ENCODE assay signal across 24 cellular contexts in the genomic region with DNA sequence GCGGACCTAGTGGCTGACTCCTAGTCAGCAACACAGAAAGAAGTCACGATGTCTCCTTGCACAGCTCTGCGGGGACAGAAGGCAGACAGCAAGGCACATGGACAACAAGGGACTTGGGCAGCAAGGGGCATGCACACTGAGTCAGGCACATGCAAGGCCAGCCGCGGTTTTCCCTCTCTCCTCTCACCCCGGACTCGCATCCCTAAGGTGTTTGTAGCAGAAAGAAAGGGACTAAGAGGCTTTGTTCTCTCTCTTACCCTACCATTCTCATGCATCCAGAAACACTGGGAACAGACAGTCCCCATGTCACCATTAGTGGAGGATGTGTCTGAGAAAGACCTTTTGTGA.
DNase-seq lines count a peak whose midpoint lies in the region; ATAC-seq and TF ChIP-seq lines count a peak whose summit lies in the region.
"Had no signal": no experiment of that assay in that cellular context is flagged by ENCODE, and none has a peak within 500 bp of the region (broad histone marks: within the 10 kb centered on the region; RNA-seq: fewer than 3 reads in every experiment).

No MANE protein-coding gene starts in this region.

- H3K27me3 Mint-ChIP-seq in GM23338 (ENCODE audit: insufficient read depth, low read depth, poor library complexity) (peaks cover 2% of the 10 kb centered on the region), WTC11 (ENCODE audit: low read depth) (peaks cover 4% of the 10 kb centered on the region), nephron progenitor cell (ENCODE audit: low read depth, poor library complexity) (no peaks in the 10 kb centered on the region)

- POLR2A ChIA-PET in WTC11 (lab: Charles Lee), result no interaction called here

- TF ChIP-seq EP300 in upper lobe of left lung (IDR thresholded peaks at IDR 0.05), result no peak

- CTCF ChIA-PET in WTC11 (lab: Charles Lee), result no interaction called here

- H3F3A ChIP-seq in GM23338 (replicated peaks; ENCODE audit: low read depth), result no peaks in the 10 kb centered on the region

- H3K4me1 Mint-ChIP-seq in GM23338 (no peaks in the 10 kb centered on the region; the same call in 2 of the 3 replicates), WTC11 (peaks cover 3% of the 10 kb centered on the region), nephron progenitor cell (no peaks in the 10 kb centered on the region)
- H3K4me1 Mint-ChIP-seq: CD14-positive monocyte had no signal

- H3K4me2 ChIP-seq in GM23338, result no peak overlapping the region
- H3K4me2 ChIP-seq: KMS-11, PC-9 had no signal

- intact Hi-C loops in testis (cut with DNase I; ENCODE audit: low total_unique reads), result no loop called here

- no peaks in the 10 kb centered on the region for H3K79me2 ChIP-seq in GM23338 (replicated peaks; ENCODE audit: insufficient read depth)

- no peak overlapping the region for H3K4me3 ChIP-seq in GM23338
- peak overlapping the region; percentile 46 to 51 for H3K4me3 ChIP-seq in testis
- no peak overlapping the region for H3K4me3 ChIP-seq in upper lobe of left lung
- H3K4me3 ChIP-seq: PC-9, SJCRH30 had no signal

- WGBS in testis, 2 donors, result 58 to 67% methylated on average over 7 of the region's 7 CpGs
- 90 to 97% methylated on average over 7 of the region's 7 CpGs for WGBS in upper lobe of left lung, 2 donors

- TF ChIP-seq POLR2A in testis (IDR thresholded peaks at IDR 0.05) (no peak), upper lobe of left lung (IDR thresholded peaks at IDR 0.05) (no peak)

- DNase-seq in GM23338 (ENCODE audit: low spot score) (peak; percentile 23), WTC11 (ENCODE audit: low spot score) (no peak), nephron progenitor cell (no peak), testis (peak; percentile 33), upper lobe of left lung (no peak)
- DNase-seq: BE2C; DMS153; DND-41; GOT3; IMR-90; MM.1S; NCI-H2029; NCI-H446; NCI-H526; NCI-H82; NK-92 treated with Interleukin-12 subunit alpha and Interleukin-12 subunit beta, amount 100 ng/mL, for 24 hours; PC-9; SJCRH30 had no signal

- no peak overlapping the region for H3K27ac Mint-ChIP-seq in GM23338
- no peak overlapping the region for H3K27ac Mint-ChIP-seq in WTC11
- H3K27ac Mint-ChIP-seq in nephron progenitor cell, result peak overlapping the region; percentile 72
- H3K27ac Mint-ChIP-seq: CD14-positive monocyte had no signal

- peak; percentile 77 for ATAC-seq in GM23338
- ATAC-seq in WTC11, result peak; percentile 80
- ATAC-seq in GM21619 (IDR thresholded peaks at IDR 0.05; ENCODE audit: unreplicated experiment), result no peak
- ATAC-seq in HG02938 (IDR thresholded peaks at IDR 0.05; ENCODE audit: unreplicated experiment), result no peak
- no peak for ATAC-seq in upper lobe of left lung (ENCODE audit: low FRiP score in 2 of 2)
- ATAC-seq: Right ventricle myocardium inferior, SK-N-SH treated with all-trans-retinoic acid at 6 μM for 48 hours had no signal

- H3K4me1 ChIP-seq in GM23338 (ENCODE audit: insufficient read depth), result no peaks in the 10 kb centered on the region
- H3K4me1 ChIP-seq in testis, result no peaks in the 10 kb centered on the region
- H3K4me1 ChIP-seq in upper lobe of left lung, result no peaks in the 10 kb centered on the region
- H3K4me1 ChIP-seq: BE2C, SJCRH30 had no signal

- H3K4me3 Mint-ChIP-seq in GM23338 (no peak overlapping the region), WTC11 (no peak overlapping the region), nephron progenitor cell (no peak overlapping the region)
- H3K4me3 Mint-ChIP-seq: CD14-positive monocyte had no signal

- peak overlapping the region; percentile 72 for H2AFZ ChIP-seq in GM23338
- H2AFZ ChIP-seq: PC-9 had no signal

- TF ChIP-seq CTCF in GM23338 (conservative IDR thresholded peaks at IDR 0.05; ENCODE audit: low read depth in 2 of 2) (no peak), WTC11 (IDR thresholded peaks at IDR 0.05) (no peak), nephron progenitor cell (IDR thresholded peaks at IDR 0.05) (no peak), testis (IDR thresholded peaks at IDR 0.05) (no peak), upper lobe of left lung (IDR thresholded peaks at IDR 0.05) (no peak)

- H3K27me3 ChIP-seq in GM23338 (ENCODE audit: insufficient read depth) (no peaks in the 10 kb centered on the region), testis (no peaks in the 10 kb centered on the region), upper lobe of left lung (no peaks in the 10 kb centered on the region)
- H3K27me3 ChIP-seq: BE2C, SJCRH30 had no signal

- no peak overlapping the region for H3K27ac ChIP-seq in GM23338 (ENCODE audit: low read depth)
- H3K27ac ChIP-seq in testis, result no peak overlapping the region
- no peak overlapping the region for H3K27ac ChIP-seq in upper lobe of left lung
- H3K27ac ChIP-seq: KMS-11, PC-9, SJCRH30 had no signal

- no peaks in the 10 kb centered on the region; the same call in 2 of the 3 replicates for H3K36me3 Mint-ChIP-seq in GM23338 (ENCODE audit: low read depth)
- no peaks in the 10 kb centered on the region for H3K36me3 Mint-ChIP-seq in WTC11
- peaks cover 5% of the 10 kb centered on the region for H3K36me3 Mint-ChIP-seq in nephron progenitor cell (ENCODE audit: low read depth)
- H3K36me3 Mint-ChIP-seq: CD14-positive monocyte had no signal

- H4K20me1 ChIP-seq in GM23338 (replicated peaks; ENCODE audit: insufficient read depth), result no peaks in the 10 kb centered on the region

- H3K36me3 ChIP-seq in GM23338 (ENCODE audit: insufficient read depth) (no peaks in the 10 kb centered on the region), testis (ENCODE audit: low read depth, missing control alignments) (no peaks in the 10 kb centered on the region), upper lobe of left lung (no peaks in the 10 kb centered on the region)
- H3K36me3 ChIP-seq: BE2C, SJCRH30 had no signal

- H3K9me2 ChIP-seq in GM23338 (ENCODE audit: insufficient read depth), result no peaks in the 10 kb centered on the region

- H3K9me3 ChIP-seq in testis (no peaks in the 10 kb centered on the region), upper lobe of left lung (no peaks in the 10 kb centered on the region)
- H3K9me3 ChIP-seq: BE2C, SJCRH30 had no signal

- H3K9me3 Mint-ChIP-seq in GM23338 (no peaks in the 10 kb centered on the region), WTC11 (peaks cover 4% of the 10 kb centered on the region; the same call in 1 of the 2 replicates), nephron progenitor cell (peaks cover 5% of the 10 kb centered on the region)

TF ChIP-seq in WTC11, 78 proteins besides CTCF, POLR2A, EP300 and RAD21:
- no peak for TF ChIP-seq SMAD4 (CRISPR knock-in tag; IDR thresholded peaks at IDR 0.05)
- TF ChIP-seq, protein P1, sequence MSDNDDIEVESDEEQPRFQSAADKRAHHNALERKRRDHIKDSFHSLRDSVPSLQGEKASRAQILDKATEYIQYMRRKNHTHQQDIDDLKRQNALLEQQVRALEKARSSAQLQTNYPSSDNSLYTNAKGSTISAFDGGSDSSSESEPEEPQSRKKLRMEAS (CRISPR knock-in tag; IDR thresholded peaks at IDR 0.05), result peak; percentile 26; the same call in 1 of the 2 replicates

Comparison
In these comparisons a context has a peak if more than half of its experiments do, and no peak if none do; other contexts are left out.
1. ATAC-seq: peak in GM23338 (single experiment) and WTC11 (single experiment); none in GM21619 (single experiment), HG02938 (single experiment) and upper lobe of left lung (0 of 2).
2. DNase-seq: peak in GM23338 (single experiment) and testis (single experiment); none in WTC11 (single experiment), nephron progenitor cell (single experiment) and upper lobe of left lung (0 of 2).
3. H3K4me3 ChIP-seq: peak in testis (2 of 2); none in GM23338 (single experiment) and upper lobe of left lung (0 of 4).